Comparison of ENCODE assay signal across 8 cellular contexts in genomic region chr20:36950432-36951197, GRCh38. TPM values are rescaled to one million over a fixed set of nuclear protein-coding genes. Genes with fewer than 3 reads are reported as not detected.
DNase-seq lines count a peak whose midpoint lies in the region; ATAC-seq and FAIRE-seq lines count a peak whose summit lies in the region.

No MANE protein-coding gene starts in this region.

- no peak for DNase-seq in GM19239 (ENCODE audit: insufficient read length, low spot score)
- peak; percentile 64 for DNase-seq in OCI-M1 (lab: John Stamatoyannopoulos, UW)
- peak; percentile 47 for DNase-seq in astrocyte of the hippocampus (ENCODE audit: low read depth, low spot score)
- no peak for DNase-seq in frontal cortex (ENCODE audit: low spot score in 2 of 2)

- H3K4me3 ChIP-seq in BLaER1 treated with 17β-estradiol and CSF1 and Interleukin-3, amounts not matched to agents 10 nM and 100 nM = peak overlapping the region; percentile 61 to 97 (median 70)
- peak overlapping the region; percentile 74 for H3K4me3 ChIP-seq in iPS-11a (ENCODE audit: low read depth, low read length)
- H3K4me3 ChIP-seq in skin epidermis = peak overlapping the region; percentile 59 to 96 (median 93)

- H3K27ac ChIP-seq in BLaER1 treated with 17β-estradiol and CSF1 and Interleukin-3, amounts not matched to agents 10 nM and 100 nM = peak overlapping the region in 6 of 11 experiments; percentile 48 to 86 (median 75); a peak in 11 of 22 replicates
- H3K27ac ChIP-seq in skin epidermis = peak overlapping the region; percentile 79 to 99 (median 93)

- no peak for ATAC-seq in HG03139 (IDR thresholded peaks at IDR 0.05; ENCODE audit: unreplicated experiment)

- peak overlapping the region; percentile 89 to 100 (median 95) for H3K4me2 ChIP-seq in BLaER1 treated with 17β-estradiol and CSF1 and Interleukin-3, amounts not matched to agents 10 nM and 100 nM

- peaks cover 32 to 52% (median 40%) of the 10 kb centered on the region in 10 experiments for H3K4me1 ChIP-seq in BLaER1 treated with 17β-estradiol and CSF1 and Interleukin-3, amounts not matched to agents 10 nM and 100 nM

- no peaks in the 10 kb centered on the region for H3K9me3 ChIP-seq in BLaER1 treated with 17β-estradiol and CSF1 and Interleukin-3, amounts not matched to agents 10 nM and 100 nM (replicated peaks in 1 of 11)

- H4K20me1 ChIP-seq in BLaER1 treated with 17β-estradiol and CSF1 and Interleukin-3, amounts not matched to agents 10 nM and 100 nM = peaks cover 0 to 43% (median 8%) of the 10 kb centered on the region in 11 experiments; a peak in 13 of 22 replicates

- peak; percentile 37 for FAIRE-seq in GM19239 (lab: Jason Lieb, UNC)
- no peak for FAIRE-seq in frontal cortex (lab: Jason Lieb, UNC)

- H3K36me3 ChIP-seq in BLaER1 treated with 17β-estradiol and CSF1 and Interleukin-3, amounts not matched to agents 10 nM and 100 nM = peaks cover 0 to 19% (median 0%) of the 10 kb centered on the region in 11 experiments; a peak in 7 of 22 replicates

- H3K27me3 ChIP-seq in BLaER1 treated with 17β-estradiol and CSF1 and Interleukin-3, amounts not matched to agents 10 nM and 100 nM = peaks cover 0 to 41% (median 37%) of the 10 kb centered on the region in 11 experiments; a peak in 18 of 22 replicates

- peak overlapping the region; percentile 57 to 94 (median 71) for H3K9ac ChIP-seq in BLaER1 treated with 17β-estradiol and CSF1 and Interleukin-3, amounts not matched to agents 10 nM and 100 nM

RNA-seq across cellular contexts. Expression of gene SAMHD1, which starts 0.9 kb away (rescaled TPM):
- 48.5 TPM for total RNA-seq in frontal cortex

Comparison
In these comparisons a context has a peak if more than half of its experiments do, and no peak if none do; other contexts are left out.
1. DNase-seq: peak in OCI-M1 (single experiment) and astrocyte of the hippocampus (single experiment); none in GM19239 (single experiment) and frontal cortex (0 of 2).
2. Peak in every context shown above with its lines, with median percentiles within 50 percentile points of each other: H3K4me3 ChIP-seq.